ENCODE assay signal across 9 cellular contexts in the genomic region with DNA sequence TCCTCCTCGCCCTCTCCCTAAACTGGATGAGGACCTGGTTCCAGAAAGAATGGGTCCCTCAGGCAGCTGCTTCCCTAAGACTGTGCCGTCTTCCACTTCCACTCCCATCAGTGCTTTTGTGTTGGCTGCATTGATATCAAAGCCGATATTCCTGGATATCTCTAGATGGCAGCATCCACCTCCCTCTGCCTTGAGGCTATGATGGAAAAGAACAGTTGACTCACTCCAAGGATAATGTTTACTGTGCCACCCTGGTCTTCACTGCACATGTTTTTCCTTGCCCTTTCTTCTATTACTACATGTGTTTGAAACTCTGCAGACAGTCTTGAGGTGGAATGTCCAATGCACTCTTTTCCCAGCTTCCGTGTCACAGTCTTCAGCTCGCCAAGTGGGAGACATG.
DNase-seq lines count a peak whose midpoint lies in the region; ATAC-seq and TF ChIP-seq lines count a peak whose summit lies in the region.
"Had no signal": no experiment of that assay in that cellular context is flagged by ENCODE, and none has a peak within 500 bp of the region (broad histone marks: within the 10 kb centered on the region; RNA-seq: fewer than 3 reads in every experiment).

No MANE protein-coding gene starts in this region.

- CTCF ChIA-PET in naive thymus-derived CD4-positive, alpha-beta T cell (lab: Charles Lee), result no interaction called here

- H3K4me1 ChIP-seq in breast epithelium (no peaks in the 10 kb centered on the region), right lobe of liver (no peaks in the 10 kb centered on the region)
- H3K4me1 ChIP-seq in naive thymus-derived CD4-positive, alpha-beta T cell (ENCODE audit: control insufficient read depth in 2 of 2, insufficient read depth in 2 of 2, low read length in 2 of 2), result no peaks in the 10 kb centered on the region

- TF ChIP-seq POLR2A in breast epithelium (IDR thresholded peaks at IDR 0.05) (no peak), right lobe of liver (IDR thresholded peaks at IDR 0.05) (no peak)

- POLR2A ChIA-PET in naive thymus-derived CD4-positive, alpha-beta T cell (lab: Charles Lee), result no interaction called here

- no peak overlapping the region for H3K4me3 Mint-ChIP-seq in stimulated activated naive CD8-positive, alpha-beta T cell treated with anti-CD3 and anti-CD28 coated beads, Interleukin-15, amount 100 ng/mL, for 72 hours
- no peak overlapping the region for H3K4me3 Mint-ChIP-seq in naive thymus-derived CD4-positive, alpha-beta T cell
- H3K4me3 Mint-ChIP-seq: neural crest cell had no signal

- 69% methylated on average over 5 of the region's 5 CpGs for WGBS in right lobe of liver (ENCODE audit: insufficient coverage, low coverage, low lambda C conversion rate, missing lambda C conversion rate)

- peaks cover 6% of the 10 kb centered on the region for H3K4me1 Mint-ChIP-seq in stimulated activated naive CD8-positive, alpha-beta T cell treated with anti-CD3 and anti-CD28 coated beads, Interleukin-15, amount 100 ng/mL, for 72 hours
- peaks cover 0 to 18% (median 0%) of the 10 kb centered on the region in 7 donors for H3K4me1 Mint-ChIP-seq in naive thymus-derived CD4-positive, alpha-beta T cell
- H3K4me1 Mint-ChIP-seq: neural crest cell had no signal

- no peaks in the 10 kb centered on the region for H3K9me3 Mint-ChIP-seq in stimulated activated naive CD8-positive, alpha-beta T cell treated with anti-CD3 and anti-CD28 coated beads, Interleukin-15, amount 100 ng/mL, for 72 hours
- H3K9me3 Mint-ChIP-seq in naive thymus-derived CD4-positive, alpha-beta T cell, result no peaks in the 10 kb centered on the region
- H3K9me3 Mint-ChIP-seq: neural crest cell had no signal

- H3K9me3 ChIP-seq in breast epithelium, result no peaks in the 10 kb centered on the region
- no peaks in the 10 kb centered on the region for H3K9me3 ChIP-seq in right lobe of liver
- no peaks in the 10 kb centered on the region for H3K9me3 ChIP-seq in naive thymus-derived CD4-positive, alpha-beta T cell (ENCODE audit: control insufficient read depth in 2 of 3, low read length in 3 of 3)

- H3K4me3 ChIP-seq in AG09309 (ENCODE audit: control insufficient read depth, low read depth, low read length), result no peak overlapping the region
- H3K4me3 ChIP-seq in breast epithelium, result no peak overlapping the region
- H3K4me3 ChIP-seq in right lobe of liver, result no peak overlapping the region
- H3K4me3 ChIP-seq in naive thymus-derived CD4-positive, alpha-beta T cell (ENCODE audit: low read length), result no peak overlapping the region

- H3K27ac ChIP-seq in breast epithelium (no peak overlapping the region), right lobe of liver (no peak overlapping the region)
- H3K27ac ChIP-seq in naive thymus-derived CD4-positive, alpha-beta T cell (ENCODE audit: low read depth, low read length), result no peak overlapping the region

- DNase-seq in AG09309 (ENCODE audit: low read depth), result peak; percentile 29
- peak; percentile 22 for DNase-seq in LoVo (ENCODE audit: low spot score)
- no peak for DNase-seq in breast epithelium (ENCODE audit: low spot score in 2 of 2)
- no peak for DNase-seq in right lobe of liver
- no peak for DNase-seq in stimulated activated CD4-positive, alpha-beta T cell treated with anti-CD3 and anti-CD28 coated beads, Interleukin-2, amount 100 ng/mL, for 48 hours
- no peak for DNase-seq in stimulated activated naive CD4-positive, alpha-beta T cell treated with Interleukin-2 at 50 U/mL for 16 hours (lab: John Stamatoyannopoulos, UW)
- no peak for DNase-seq in stimulated activated naive CD8-positive, alpha-beta T cell treated with anti-CD3 and anti-CD28 coated beads, Interleukin-15, amount 100 ng/mL, for 72 hours
- DNase-seq in naive thymus-derived CD4-positive, alpha-beta T cell, result no peak

- TF ChIP-seq CTCF in AG09309 (IDR thresholded peaks at IDR 0.05; ENCODE audit: control insufficient read depth, insufficient read depth, low read depth, low read length, missing control alignments), result peak; percentile 59
- TF ChIP-seq CTCF in breast epithelium (IDR thresholded peaks at IDR 0.05), result peak in 2 of 3 donors; percentile 9 to 10
- TF ChIP-seq CTCF in right lobe of liver (IDR thresholded peaks at IDR 0.05), result peak; percentile 19 to 42 (median 38)

- H3K36me3 ChIP-seq in breast epithelium (no peaks in the 10 kb centered on the region), right lobe of liver (no peaks in the 10 kb centered on the region)
- no peaks in the 10 kb centered on the region for H3K36me3 ChIP-seq in naive thymus-derived CD4-positive, alpha-beta T cell (ENCODE audit: control insufficient read depth in 2 of 3, insufficient read depth in 3 of 3, low read length in 3 of 3)

- ATAC-seq in right lobe of liver, result peak; percentile 67 to 87 (median 80)
- ATAC-seq in stimulated activated naive CD8-positive, alpha-beta T cell treated with anti-CD3 and anti-CD28 coated beads, Interleukin-15, amount 100 ng/mL, for 72 hours, result no peak
- ATAC-seq in naive thymus-derived CD4-positive, alpha-beta T cell, result no peak

- H3K36me3 Mint-ChIP-seq in naive thymus-derived CD4-positive, alpha-beta T cell, result no peaks in the 10 kb centered on the region

- intact Hi-C loops in breast epithelium (cut with DNase I; ENCODE audit: low total_unique reads) (no loop called here), right lobe of liver (cut with DNase I) (no loop called here)
- intact Hi-C loops in naive thymus-derived CD4-positive, alpha-beta T cell (cut with micrococcal nuclease), result no loop called here

- H3K27me3 Mint-ChIP-seq in stimulated activated naive CD8-positive, alpha-beta T cell treated with anti-CD3 and anti-CD28 coated beads, Interleukin-15, amount 100 ng/mL, for 72 hours, result peaks cover 52% of the 10 kb centered on the region
- peaks cover 30 to 49% (median 38%) of the 10 kb centered on the region in 5 donors for H3K27me3 Mint-ChIP-seq in naive thymus-derived CD4-positive, alpha-beta T cell

- H3K27me3 ChIP-seq in breast epithelium (no peaks in the 10 kb centered on the region), right lobe of liver (no peaks in the 10 kb centered on the region)
- no peaks in the 10 kb centered on the region for H3K27me3 ChIP-seq in naive thymus-derived CD4-positive, alpha-beta T cell (ENCODE audit: control insufficient read depth in 2 of 2, insufficient read depth in 2 of 2, low read length in 2 of 2)

- H3K27ac Mint-ChIP-seq in stimulated activated naive CD8-positive, alpha-beta T cell treated with anti-CD3 and anti-CD28 coated beads, Interleukin-15, amount 100 ng/mL, for 72 hours, result no peak overlapping the region
- no peak overlapping the region for H3K27ac Mint-ChIP-seq in naive thymus-derived CD4-positive, alpha-beta T cell

Comparison
In these comparisons a context has a peak if more than half of its experiments do, and no peak if none do; other contexts are left out.
1. DNase-seq: peak in AG09309 (single experiment) and LoVo (single experiment); none in breast epithelium (0 of 2), right lobe of liver (0 of 3), stimulated activated CD4-positive, alpha-beta T cell treated with anti-CD3 and anti-CD28 coated beads, Interleukin-2, amount 100 ng/mL, for 48 hours (0 of 2), stimulated activated naive CD4-positive, alpha-beta T cell treated with Interleukin-2 at 50 U/mL for 16 hours (single experiment), stimulated activated naive CD8-positive, alpha-beta T cell treated with anti-CD3 and anti-CD28 coated beads, Interleukin-15, amount 100 ng/mL, for 72 hours (0 of 2) and naive thymus-derived CD4-positive, alpha-beta T cell (0 of 9).
2. ATAC-seq: peak in right lobe of liver (4 of 4); none in stimulated activated naive CD8-positive, alpha-beta T cell treated with anti-CD3 and anti-CD28 coated beads, Interleukin-15, amount 100 ng/mL, for 72 hours (single experiment) and naive thymus-derived CD4-positive, alpha-beta T cell (single experiment).
3. Peak in every context shown above with its lines, with median percentiles within 50 percentile points of each other: CTCF ChIP-seq.